In genomic region chr15:57867970-57868791, GRCh38 we compare ENCODE assay signal across 27 cellular contexts.
DNase-seq lines count a peak whose midpoint lies in the region; ATAC-seq lines count a peak whose summit lies in the region.
"Had no signal": no experiment of that assay in that cellular context is flagged by ENCODE, and none has a peak within 500 bp of the region (broad histone marks: within the 10 kb centered on the region; RNA-seq: fewer than 3 reads in every experiment).

No MANE protein-coding gene starts in this region.

- no peaks in the 10 kb centered on the region for H3K9me3 Mint-ChIP-seq in activated CD4-positive, alpha-beta T cell treated with anti-CD3 and anti-CD28 coated beads, Interleukin-2, amount 10 ng/mL, durations not matched to agents 24 days and 14 days
- no peaks in the 10 kb centered on the region for H3K9me3 Mint-ChIP-seq in activated T-helper 2 cell treated with anti-CD3 and anti-CD28 coated beads, Interferon-gamma antibody, Interleukin-2, Interleukin-4, amounts not matched to agents 10 μg/mL and 5 μg/mL and 100 μg/mL, durations not matched to agents 14 hours and 24 hours and 36 hours
- H3K9me3 Mint-ChIP-seq in stimulated activated naive B cell treated with anti-CD40 and anti-IgM and Interleukin-4, amounts not matched to agents 10 μg/mL and 1 μg/mL and 100 μg/mL, for 72 hours = peaks cover 0 to 6% of the 10 kb centered on the region in 2 donors
- no peaks in the 10 kb centered on the region for H3K9me3 Mint-ChIP-seq in activated T-cell treated with anti-CD3 and anti-CD28 coated beads, Interleukin-2, amount 50 U/mL, for 24 hours
- H3K9me3 Mint-ChIP-seq: activated naive CD4-positive, alpha-beta T cell treated with anti-CD3 and anti-CD28 coated beads, Interleukin-2, amount 50 U/mL, for 72 hours had no signal

- ATAC-seq in stimulated activated naive B cell treated with anti-CD40 and anti-IgM and Interleukin-4, amounts not matched to agents 10 μg/mL and 1 μg/mL and 100 μg/mL, for 72 hours (replicated peaks) = peak; percentile 14 to 31
- no peak for ATAC-seq in HG03442 (IDR thresholded peaks at IDR 0.05; ENCODE audit: unreplicated experiment)
- ATAC-seq: gastrocnemius medialis, left lung, WTC11 had no signal

- peaks cover 12% of the 10 kb centered on the region for H3K4me1 Mint-ChIP-seq in activated CD4-positive, alpha-beta T cell treated with anti-CD3 and anti-CD28 coated beads, Interleukin-2, amount 10 ng/mL, durations not matched to agents 24 days and 14 days
- H3K4me1 Mint-ChIP-seq in activated T-helper 2 cell treated with anti-CD3 and anti-CD28 coated beads, Interferon-gamma antibody, Interleukin-2, Interleukin-4, amounts not matched to agents 10 μg/mL and 5 μg/mL and 100 μg/mL, durations not matched to agents 14 hours and 24 hours and 36 hours (ENCODE audit: low read depth) = peaks cover 16% of the 10 kb centered on the region
- H3K4me1 Mint-ChIP-seq in stimulated activated naive B cell treated with anti-CD40 and anti-IgM and Interleukin-4, amounts not matched to agents 10 μg/mL and 1 μg/mL and 100 μg/mL, for 72 hours = peaks cover 3 to 16% of the 10 kb centered on the region in 2 donors
- H3K4me1 Mint-ChIP-seq in activated T-cell treated with anti-CD3 and anti-CD28 coated beads, Interleukin-2, amount 50 U/mL, for 24 hours (ENCODE audit: low read depth) = peaks cover 5% of the 10 kb centered on the region
- H3K4me1 Mint-ChIP-seq: WTC11 had no signal

- H3K4me3 Mint-ChIP-seq in activated CD4-positive, alpha-beta T cell treated with anti-CD3 and anti-CD28 coated beads, Interleukin-2, amount 10 ng/mL, durations not matched to agents 24 days and 14 days = peak overlapping the region; percentile 30
- H3K4me3 Mint-ChIP-seq in activated T-helper 2 cell treated with anti-CD3 and anti-CD28 coated beads, Interferon-gamma antibody, Interleukin-2, Interleukin-4, amounts not matched to agents 10 μg/mL and 5 μg/mL and 100 μg/mL, durations not matched to agents 14 hours and 24 hours and 36 hours (ENCODE audit: low read depth) = no peak overlapping the region
- no peak overlapping the region for H3K4me3 Mint-ChIP-seq in stimulated activated naive B cell treated with anti-CD40 and anti-IgM and Interleukin-4, amounts not matched to agents 10 μg/mL and 1 μg/mL and 100 μg/mL, for 72 hours
- H3K4me3 Mint-ChIP-seq in activated T-cell treated with anti-CD3 and anti-CD28 coated beads, Interleukin-2, amount 50 U/mL, for 24 hours = no peak overlapping the region
- H3K4me3 Mint-ChIP-seq: dendritic cell treated with granulocyte-macrophage colony-stimulating factor and Interleukin-4, amounts not matched to agents 40 ng/mL and 50 ng/mL, for 4 days; WTC11 had no signal

- H3K27ac Mint-ChIP-seq in activated CD4-positive, alpha-beta T cell treated with anti-CD3 and anti-CD28 coated beads, Interleukin-2, amount 10 ng/mL, durations not matched to agents 24 days and 14 days = no peak overlapping the region
- no peak overlapping the region for H3K27ac Mint-ChIP-seq in activated T-helper 2 cell treated with anti-CD3 and anti-CD28 coated beads, Interferon-gamma antibody, Interleukin-2, Interleukin-4, amounts not matched to agents 10 μg/mL and 5 μg/mL and 100 μg/mL, durations not matched to agents 14 hours and 24 hours and 36 hours
- no peak overlapping the region for H3K27ac Mint-ChIP-seq in stimulated activated naive B cell treated with anti-CD40 and anti-IgM and Interleukin-4, amounts not matched to agents 10 μg/mL and 1 μg/mL and 100 μg/mL, for 72 hours
- no peak overlapping the region for H3K27ac Mint-ChIP-seq in activated T-cell treated with anti-CD3 and anti-CD28 coated beads, Interleukin-2, amount 50 U/mL, for 24 hours
- H3K27ac Mint-ChIP-seq: activated naive CD4-positive, alpha-beta T cell treated with anti-CD3 and anti-CD28 coated beads, Interleukin-2, amount 50 U/mL, for 72 hours; dendritic cell treated with granulocyte-macrophage colony-stimulating factor and Interleukin-4, amounts not matched to agents 40 ng/mL and 50 ng/mL, for 4 days; progenitor cell of endocrine pancreas; WTC11 had no signal

- H3K36me3 Mint-ChIP-seq in activated CD4-positive, alpha-beta T cell treated with anti-CD3 and anti-CD28 coated beads, Interleukin-2, amount 10 ng/mL, durations not matched to agents 24 days and 14 days (ENCODE audit: low read depth) = no peaks in the 10 kb centered on the region
- H3K36me3 Mint-ChIP-seq in activated T-helper 2 cell treated with anti-CD3 and anti-CD28 coated beads, Interferon-gamma antibody, Interleukin-2, Interleukin-4, amounts not matched to agents 10 μg/mL and 5 μg/mL and 100 μg/mL, durations not matched to agents 14 hours and 24 hours and 36 hours (ENCODE audit: low read depth) = no peaks in the 10 kb centered on the region
- H3K36me3 Mint-ChIP-seq in stimulated activated naive B cell treated with anti-CD40 and anti-IgM and Interleukin-4, amounts not matched to agents 10 μg/mL and 1 μg/mL and 100 μg/mL, for 72 hours = no peaks in the 10 kb centered on the region
- H3K36me3 Mint-ChIP-seq in activated T-cell treated with anti-CD3 and anti-CD28 coated beads, Interleukin-2, amount 50 U/mL, for 24 hours (ENCODE audit: low read depth) = no peaks in the 10 kb centered on the region
- H3K36me3 Mint-ChIP-seq: CD8-positive, alpha-beta memory T cell; WTC11 had no signal

- intact Hi-C loops in activated CD4-positive, alpha-beta T cell treated with anti-CD3 and anti-CD28 coated beads, Interleukin-2, amount 10 ng/mL, durations not matched to agents 24 days and 14 days (cut with micrococcal nuclease) = loop anchor here (5.0 kb wide), 1 partner anchor 1659 kb away; no protein-coding TSS in a partner anchor
- intact Hi-C loops in activated T-helper 2 cell treated with anti-CD3 and anti-CD28 coated beads, Interferon-gamma antibody, Interleukin-2, Interleukin-4, amounts not matched to agents 10 μg/mL and 5 μg/mL and 100 μg/mL, durations not matched to agents 14 hours and 24 hours and 36 hours (cut with micrococcal nuclease) = loop anchor here (2.0 kb wide), 1 partner anchor 203 kb away; no protein-coding TSS in a partner anchor

- peak; percentile 83 for DNase-seq in activated CD4-positive, alpha-beta T cell treated with anti-CD3 and anti-CD28 coated beads, Interleukin-2, amount 10 ng/mL, durations not matched to agents 24 days and 14 days
- DNase-seq in activated CD4-positive, alpha-beta T cell treated with anti-CD3 and anti-CD28 coated beads for 48 hours = no peak
- DNase-seq in MV-4-11 (lab: John Stamatoyannopoulos, UW) (peak; percentile 78), NAMALWA (ENCODE audit: low spot score) (no peak)
- peak; percentile 35 for DNase-seq in activated T-helper 2 cell treated with anti-CD3 and anti-CD28 coated beads, Interferon-gamma antibody, Interleukin-2, Interleukin-4, amounts not matched to agents 10 μg/mL and 5 μg/mL and 100 μg/mL, durations not matched to agents 14 hours and 24 hours and 36 hours (ENCODE audit: low spot score)
- DNase-seq in stimulated activated naive B cell treated with anti-CD40 and anti-IgM and Interleukin-4, amounts not matched to agents 10 μg/mL and 1 μg/mL and 100 μg/mL, for 72 hours = no peak
- DNase-seq in activated T-cell treated with anti-CD3 and anti-CD28 coated beads, Interleukin-2, amount 50 U/mL, for 24 hours = no peak
- DNase-seq: activated CD8-positive, alpha-beta memory T cell treated with anti-CD3 and anti-CD28 coated beads, Interleukin-2, amount 50 U/mL, for 4 hours; AML-193; caudate nucleus; gastrocnemius medialis; hypothalamus; left lung; mesenchymal stem cell; MG63; NCI-H1436; NCI-H2081 treated with DMSO at 0.1 percent for 48 hours; NCI-H748 treated with DMSO at 0.1 percent for 48 hours; sigmoid colon; stimulated activated CD4-positive, alpha-beta T cell treated with anti-CD3 and anti-CD28 coated beads, Interleukin-4, amount 100 ng/mL, for 4 hours; stimulated activated naive CD4-positive, alpha-beta T cell had no signal

- H3K27me3 Mint-ChIP-seq in activated CD4-positive, alpha-beta T cell treated with anti-CD3 and anti-CD28 coated beads, Interleukin-2, amount 10 ng/mL, durations not matched to agents 24 days and 14 days = peaks cover 64% of the 10 kb centered on the region
- H3K27me3 Mint-ChIP-seq in activated T-helper 2 cell treated with anti-CD3 and anti-CD28 coated beads, Interferon-gamma antibody, Interleukin-2, Interleukin-4, amounts not matched to agents 10 μg/mL and 5 μg/mL and 100 μg/mL, durations not matched to agents 14 hours and 24 hours and 36 hours (ENCODE audit: low read depth) = peaks cover 61% of the 10 kb centered on the region
- H3K27me3 Mint-ChIP-seq in stimulated activated naive B cell treated with anti-CD40 and anti-IgM and Interleukin-4, amounts not matched to agents 10 μg/mL and 1 μg/mL and 100 μg/mL, for 72 hours = peaks cover 44 to 60% of the 10 kb centered on the region in 2 donors
- H3K27me3 Mint-ChIP-seq in activated T-cell treated with anti-CD3 and anti-CD28 coated beads, Interleukin-2, amount 50 U/mL, for 24 hours = peaks cover 67% of the 10 kb centered on the region

Comparison
In these comparisons a context has a peak if more than half of its experiments do, and no peak if none do; other contexts are left out.
1. DNase-seq: peak in activated CD4-positive, alpha-beta T cell treated with anti-CD3 and anti-CD28 coated beads, Interleukin-2, amount 10 ng/mL, durations not matched to agents 24 days and 14 days (single experiment), MV-4-11 (single experiment) and activated T-helper 2 cell treated with anti-CD3 and anti-CD28 coated beads, Interferon-gamma antibody, Interleukin-2, Interleukin-4, amounts not matched to agents 10 μg/mL and 5 μg/mL and 100 μg/mL, durations not matched to agents 14 hours and 24 hours and 36 hours (single experiment); none in activated CD4-positive, alpha-beta T cell treated with anti-CD3 and anti-CD28 coated beads for 48 hours (single experiment), stimulated activated naive B cell treated with anti-CD40 and anti-IgM and Interleukin-4, amounts not matched to agents 10 μg/mL and 1 μg/mL and 100 μg/mL, for 72 hours (single experiment), NAMALWA (single experiment) and activated T-cell treated with anti-CD3 and anti-CD28 coated beads, Interleukin-2, amount 50 U/mL, for 24 hours (single experiment).